In the genomic region with DNA sequence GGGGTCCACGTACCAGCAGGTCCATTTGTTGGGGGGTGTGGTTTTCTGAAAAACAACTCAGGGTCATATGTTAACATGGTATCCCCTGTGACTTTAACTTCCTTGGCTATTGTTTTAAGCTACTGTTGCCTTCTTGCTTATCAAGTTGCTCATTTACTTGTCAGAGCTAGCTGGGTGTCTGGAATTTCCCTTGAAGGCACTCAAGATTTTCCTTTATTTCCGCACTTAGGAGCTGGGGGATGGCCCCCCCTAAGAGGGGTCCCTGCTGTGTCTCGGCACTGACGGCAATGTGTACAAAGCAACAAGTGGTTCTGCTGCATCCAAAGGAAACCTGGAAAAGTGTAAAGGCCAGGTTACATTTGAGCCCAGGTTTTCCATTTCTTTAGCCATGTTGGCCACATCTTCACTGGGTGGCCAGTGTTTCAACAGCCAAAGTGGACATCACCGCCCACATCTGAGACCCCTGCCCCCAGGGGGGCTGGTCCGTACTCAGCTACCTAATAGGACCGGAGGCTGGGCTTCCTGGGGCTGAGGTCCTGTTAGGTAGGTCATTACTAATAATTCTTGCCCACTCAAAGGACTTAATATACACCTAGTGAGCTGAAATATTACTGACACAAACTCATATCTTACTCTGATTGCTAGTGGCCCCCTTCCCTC, we compare ENCODE assay signal across 28 cellular contexts. TPM values are rescaled to one million over a fixed set of nuclear protein-coding genes. Genes with fewer than 3 reads are reported as not detected.
"Had no signal": no experiment of that assay in that cellular context is flagged by ENCODE, and none has a peak within 500 bp of the region (broad histone marks: within the 10 kb centered on the region; RNA-seq: fewer than 3 reads in every experiment).

No MANE protein-coding gene starts in this region.

- H3K27me3 ChIP-seq: SJCRH30 had no signal

- H3K4me1 ChIP-seq: SJCRH30 had no signal

- H3K9me3 Mint-ChIP-seq: activated CD4-positive, alpha-beta T cell treated with anti-CD3 and anti-CD28 coated beads, Interleukin-2, amount 10 ng/mL, durations not matched to agents 24 days and 14 days; activated naive CD4-positive, alpha-beta T cell treated with anti-CD3 and anti-CD28 coated beads, Interleukin-2, amount 10 ng/mL, durations not matched to agents 7 days and 5 days; activated naive CD8-positive, alpha-beta T cell treated with anti-CD3 and anti-CD28 coated beads, Interleukin-2, amount 50 U/mL, for 24 hours; central memory CD8-positive, alpha-beta T cell; T-helper 1 cell treated with Interleukin-12 subunit alpha and Interleukin-12 subunit beta and Interleukin-4 antibody, amounts not matched to agents 30 μg/mL and 1 μg/mL, for 36 hours; T-helper 2 cell treated with Interferon-gamma antibody and Interleukin-4, amounts not matched to agents 5 μg/mL and 100 μg/mL, for 36 hours had no signal

- H3K27me3 Mint-ChIP-seq: activated CD4-positive, alpha-beta T cell treated with anti-CD3 and anti-CD28 coated beads, Interleukin-2, amount 10 ng/mL, durations not matched to agents 24 days and 14 days; activated naive CD8-positive, alpha-beta T cell; activated naive CD8-positive, alpha-beta T cell treated with anti-CD3 and anti-CD28 coated beads, Interleukin-2, amount 50 U/mL, for 24 hours had no signal

- FAIRE-seq: TTC549 had no signal

- H3K36me3 ChIP-seq: SJCRH30 had no signal

- DNase-seq: activated CD4-positive, alpha-beta T cell treated with anti-CD3 and anti-CD28 coated beads, Interleukin-2, amount 10 ng/mL, durations not matched to agents 24 days and 14 days; activated CD4-positive, alpha-beta T cell treated with anti-CD3 and anti-CD28 coated beads, Interleukin-2, amount 50 U/mL, for 48 hours; activated CD8-positive, alpha-beta memory T cell treated with anti-CD3 and anti-CD28 coated beads, Interleukin-2, amount 50 U/mL, for 48 hours; activated CD8-positive, alpha-beta T cell treated with anti-CD3 and anti-CD28 coated beads, Interleukin-2, amount 10 ng/mL, durations not matched to agents 7 days and 5 days; activated effector memory CD4-positive, alpha-beta T cell treated with Interleukin-2 at 50 U/mL for 16 hours; activated naive CD4-positive, alpha-beta T cell treated with anti-CD3 and anti-CD28 coated beads, Interleukin-2, amount 10 ng/mL, durations not matched to agents 7 days and 5 days; activated naive CD8-positive, alpha-beta T cell treated with anti-CD3 and anti-CD28 coated beads, Interleukin-2, amount 50 U/mL, for 24 hours; activated T-cell treated with anti-CD3 and anti-CD28 coated beads, Interleukin-2, amount 50 U/mL, for 48 hours; anterior cingulate cortex; NCI-H1092 treated with DMSO at 0.1 percent for 48 hours; NCI-H1417; NCI-H146; NCI-H187; NCI-H2081; NCI-H2171 treated with DMSO at 0.1 percent for 48 hours; NCI-H2227 treated with DMSO at 0.1 percent for 48 hours; NCI-H446; NCI-H524; SHP77; SJCRH30 had no signal

- H3K4me3 ChIP-seq: SJCRH30, SK-N-MC had no signal

- H3K36me3 Mint-ChIP-seq: activated naive CD4-positive, alpha-beta T cell treated with anti-CD3 and anti-CD28 coated beads, Interleukin-2, amount 10 ng/mL, durations not matched to agents 7 days and 5 days; activated naive CD8-positive, alpha-beta T cell; brain had no signal

- H3K4me3 Mint-ChIP-seq: activated CD4-positive, alpha-beta T cell treated with anti-CD3 and anti-CD28 coated beads, Interleukin-2, amount 10 ng/mL, durations not matched to agents 24 days and 14 days; activated CD8-positive, alpha-beta T cell treated with anti-CD3 and anti-CD28 coated beads, Interleukin-2, amount 10 ng/mL, durations not matched to agents 7 days and 5 days; activated naive CD4-positive, alpha-beta T cell treated with anti-CD3 and anti-CD28 coated beads, Interleukin-2, amount 10 ng/mL, durations not matched to agents 7 days and 5 days; activated naive CD8-positive, alpha-beta T cell; activated naive CD8-positive, alpha-beta T cell treated with anti-CD3 and anti-CD28 coated beads, Interleukin-2, amount 50 U/mL, for 24 hours; brain; central memory CD8-positive, alpha-beta T cell; T-helper 1 cell treated with Interleukin-12 subunit alpha and Interleukin-12 subunit beta and Interleukin-4 antibody, amounts not matched to agents 30 μg/mL and 1 μg/mL, for 36 hours; T-helper 2 cell treated with Interferon-gamma antibody and Interleukin-4, amounts not matched to agents 5 μg/mL and 100 μg/mL, for 36 hours had no signal

- H3K27ac Mint-ChIP-seq: activated CD4-positive, alpha-beta T cell treated with anti-CD3 and anti-CD28 coated beads, Interleukin-2, amount 10 ng/mL, durations not matched to agents 24 days and 14 days; activated CD8-positive, alpha-beta T cell treated with anti-CD3 and anti-CD28 coated beads, Interleukin-2, amount 10 ng/mL, durations not matched to agents 7 days and 5 days; activated naive CD4-positive, alpha-beta T cell treated with anti-CD3 and anti-CD28 coated beads, Interleukin-2, amount 10 ng/mL, durations not matched to agents 7 days and 5 days; activated naive CD8-positive, alpha-beta T cell; activated naive CD8-positive, alpha-beta T cell treated with anti-CD3 and anti-CD28 coated beads, Interleukin-2, amount 50 U/mL, for 24 hours; T-helper 1 cell treated with Interleukin-12 subunit alpha and Interleukin-12 subunit beta and Interleukin-4 antibody, amounts not matched to agents 30 μg/mL and 1 μg/mL, for 36 hours; T-helper 2 cell treated with Interferon-gamma antibody and Interleukin-4, amounts not matched to agents 5 μg/mL and 100 μg/mL, for 36 hours had no signal

- H3K4me1 Mint-ChIP-seq: activated CD4-positive, alpha-beta T cell treated with anti-CD3 and anti-CD28 coated beads, Interleukin-2, amount 10 ng/mL, durations not matched to agents 24 days and 14 days; activated naive CD8-positive, alpha-beta T cell treated with anti-CD3 and anti-CD28 coated beads, Interleukin-2, amount 50 U/mL, for 24 hours had no signal

- H3K27ac ChIP-seq: SJCRH30, SK-N-MC had no signal

- H3K9me3 ChIP-seq: SJCRH30 had no signal

RNA-seq across cellular contexts. Expression of a gene that starts 24.8 kb away (rescaled TPM):
- total RNA-seq: activated CD4-positive, alpha-beta T cell treated with anti-CD3 and anti-CD28 coated beads, Interleukin-2, amount 10 ng/mL, durations not matched to agents 24 days and 14 days; activated CD8-positive, alpha-beta T cell treated with anti-CD3 and anti-CD28 coated beads, Interleukin-2, amount 10 ng/mL, durations not matched to agents 7 days and 5 days; M059J; SJCRH30 had no signal
